ENCODE assay signal across 15 cellular contexts in the genomic region with DNA sequence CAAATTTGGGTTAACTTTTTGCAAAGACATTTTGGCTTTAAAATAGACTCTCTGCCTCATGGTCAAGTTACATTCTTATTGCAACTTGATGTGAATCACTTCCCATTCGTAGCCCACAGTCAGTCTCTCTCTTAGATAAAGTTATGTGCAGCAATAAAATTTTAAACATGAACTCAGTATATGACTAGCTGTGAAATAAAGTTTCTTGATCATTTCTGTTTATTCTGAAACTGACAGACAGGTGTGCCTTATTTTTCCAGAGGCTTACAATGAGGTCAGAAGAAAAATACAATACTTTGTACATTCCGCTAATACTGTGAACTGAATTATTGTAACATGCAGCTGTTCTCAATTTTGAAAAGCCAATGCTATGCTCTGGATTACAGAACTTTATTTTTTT.
DNase-seq lines count a peak whose midpoint lies in the region; ATAC-seq and TF ChIP-seq lines count a peak whose summit lies in the region.
"Had no signal": no experiment of that assay in that cellular context is flagged by ENCODE, and none has a peak within 500 bp of the region (broad histone marks: within the 10 kb centered on the region; RNA-seq: fewer than 3 reads in every experiment).

No MANE protein-coding gene starts in this region.

- no peak overlapping the region for H3K4me2 ChIP-seq in skeletal muscle satellite cell (ENCODE audit: low read length)

- peak; percentile 64 for DNase-seq in LHCN-M2 (ENCODE audit: low read depth)
- peak; percentile 2 for DNase-seq in choroid plexus epithelial cell (ENCODE audit: low read depth)
- peak; percentile 3 for DNase-seq in fibroblast of the aortic adventitia (ENCODE audit: low read depth)
- DNase-seq in activated CD8-positive, alpha-beta memory T cell treated with anti-CD3 and anti-CD28 coated beads, Interleukin-2, amount 10 ng/mL, durations not matched to agents 7 days and 5 days, result no peak
- no peak for DNase-seq in 8988T
- no peak for DNase-seq in RWPE1 (ENCODE audit: low spot score)
- DNase-seq: C1 segment of cervical spinal cord; Calu3; CD4-positive, alpha-beta T cell; DMS 273 treated with DMSO at 0.1 percent for 48 hours had no signal

- peaks cover 14% of the 10 kb centered on the region for H3K4me1 ChIP-seq in skeletal muscle satellite cell (ENCODE audit: control insufficient read depth, insufficient read depth, low read length)

- no peaks in the 10 kb centered on the region for H3K27me3 Mint-ChIP-seq in activated CD8-positive, alpha-beta memory T cell treated with anti-CD3 and anti-CD28 coated beads, Interleukin-2, amount 10 ng/mL, durations not matched to agents 7 days and 5 days
- H3K27me3 Mint-ChIP-seq: B cell had no signal

- no peaks in the 10 kb centered on the region for H3K36me3 Mint-ChIP-seq in activated CD8-positive, alpha-beta memory T cell treated with anti-CD3 and anti-CD28 coated beads, Interleukin-2, amount 10 ng/mL, durations not matched to agents 7 days and 5 days

- H3K9me3 ChIP-seq in skeletal muscle satellite cell (replicated peaks; ENCODE audit: low read length), result no peaks in the 10 kb centered on the region

- no peak for TF ChIP-seq CTCF in choroid plexus epithelial cell (conservative IDR thresholded peaks at IDR 0.05; ENCODE audit: low read depth, low read length)
- no peak for TF ChIP-seq CTCF in fibroblast of the aortic adventitia (IDR thresholded peaks at IDR 0.05; ENCODE audit: insufficient read depth, low read length)
- no peak for TF ChIP-seq CTCF in RWPE1 (conservative IDR thresholded peaks at IDR 0.05; ENCODE audit: low read depth)

- H3K4me3 Mint-ChIP-seq in activated CD8-positive, alpha-beta memory T cell treated with anti-CD3 and anti-CD28 coated beads, Interleukin-2, amount 10 ng/mL, durations not matched to agents 7 days and 5 days, result no peak overlapping the region
- H3K4me3 Mint-ChIP-seq: B cell; CD4-positive, alpha-beta T cell had no signal

- no peak overlapping the region for H3K27ac ChIP-seq in RWPE1

- H3K4me3 ChIP-seq in choroid plexus epithelial cell (ENCODE audit: low read depth, low read length), result no peak overlapping the region
- H3K4me3 ChIP-seq in fibroblast of the aortic adventitia (ENCODE audit: low read depth, low read length), result no peak overlapping the region
- H3K4me3 ChIP-seq in skeletal muscle satellite cell (ENCODE audit: low read length), result no peak overlapping the region
- H3K4me3 ChIP-seq: GM12878 had no signal

- POLR2A ChIA-PET in RWPE1 (lab: Yijun Ruan, JAX; ENCODE audit: low non-redundant PET), result no interaction called here

- H3K9me3 Mint-ChIP-seq in activated CD8-positive, alpha-beta memory T cell treated with anti-CD3 and anti-CD28 coated beads, Interleukin-2, amount 10 ng/mL, durations not matched to agents 7 days and 5 days (ENCODE audit: low read depth), result no peaks in the 10 kb centered on the region
- H3K9me3 Mint-ChIP-seq: CD4-positive, alpha-beta T cell had no signal

- H3K4me1 Mint-ChIP-seq in activated CD8-positive, alpha-beta memory T cell treated with anti-CD3 and anti-CD28 coated beads, Interleukin-2, amount 10 ng/mL, durations not matched to agents 7 days and 5 days, result no peaks in the 10 kb centered on the region
- H3K4me1 Mint-ChIP-seq: B cell had no signal

- H3K9ac ChIP-seq in skeletal muscle satellite cell (ENCODE audit: low read depth, low read length), result peak overlapping the region; percentile 5

- ATAC-seq in activated CD8-positive, alpha-beta memory T cell treated with anti-CD3 and anti-CD28 coated beads, Interleukin-2, amount 10 ng/mL, durations not matched to agents 7 days and 5 days, result no peak
- ATAC-seq in GM21737 (IDR thresholded peaks at IDR 0.05; ENCODE audit: unreplicated experiment), result no peak
- ATAC-seq: GM12878, HCT116 had no signal

- no peaks in the 10 kb centered on the region for H3K27me3 ChIP-seq in skeletal muscle satellite cell (ENCODE audit: control insufficient read depth, insufficient read depth, low read length)

- H3K27ac Mint-ChIP-seq in activated CD8-positive, alpha-beta memory T cell treated with anti-CD3 and anti-CD28 coated beads, Interleukin-2, amount 10 ng/mL, durations not matched to agents 7 days and 5 days, result no peak overlapping the region
- H3K27ac Mint-ChIP-seq: B cell; CD4-positive, alpha-beta T cell had no signal

- CTCF ChIA-PET in activated CD8-positive, alpha-beta memory T cell treated with anti-CD3 and anti-CD28 coated beads, Interleukin-2, amount 10 ng/mL, durations not matched to agents 7 days and 5 days (lab: Charles Lee), result no interaction called here
- CTCF ChIA-PET in RWPE1 (lab: Yijun Ruan, JAX), result no interaction called here

- no peaks in the 10 kb centered on the region for H3K36me3 ChIP-seq in skeletal muscle satellite cell (ENCODE audit: insufficient read depth, low read length)

Comparison
In these comparisons a context has a peak if more than half of its experiments do, and no peak if none do; other contexts are left out.
1. DNase-seq: peak in LHCN-M2 (single experiment), choroid plexus epithelial cell (single experiment) and fibroblast of the aortic adventitia (single experiment); none in activated CD8-positive, alpha-beta memory T cell treated with anti-CD3 and anti-CD28 coated beads, Interleukin-2, amount 10 ng/mL, durations not matched to agents 7 days and 5 days (single experiment), 8988T (single experiment) and RWPE1 (single experiment).